Comparison of ENCODE assay signal across 8 cellular contexts in genomic region chr6:42564496-42564890, GRCh38. TPM values are rescaled to one million over a fixed set of nuclear protein-coding genes. Genes with fewer than 3 reads are reported as not detected.
DNase-seq lines count a peak whose midpoint lies in the region; ATAC-seq, FAIRE-seq and TF ChIP-seq lines count a peak whose summit lies in the region.

No MANE protein-coding gene starts in this region.

- no peaks in the 10 kb centered on the region for H3K9me2 ChIP-seq in hepatocyte (replicated peaks; ENCODE audit: insufficient read depth)

- H3K27me3 ChIP-seq in WERI-Rb-1 (ENCODE audit: insufficient read depth, low read depth, severe bottlenecking), result no peaks in the 10 kb centered on the region
- no peaks in the 10 kb centered on the region for H3K27me3 ChIP-seq in hepatocyte
- H3K27me3 ChIP-seq in small intestine (ENCODE audit: control insufficient read depth in 2 of 2, insufficient read depth in 2 of 2, low read length in 2 of 2), result no peaks in the 10 kb centered on the region

- peaks cover 53% of the 10 kb centered on the region for H3K79me2 ChIP-seq in hepatocyte

- no peak for DNase-seq in GM12864 (ENCODE audit: low read depth)
- DNase-seq in WERI-Rb-1, result no peak
- no peak for DNase-seq in hepatocyte (ENCODE audit: low spot score)
- peak; percentile 60 for DNase-seq in small intestine
- no peak for DNase-seq in LoVo (ENCODE audit: low spot score)
- no peak for DNase-seq in hypothalamus (lab: John Stamatoyannopoulos, UW)

- H3K4me1 ChIP-seq in hepatocyte (ENCODE audit: insufficient read depth), result peaks cover 9% of the 10 kb centered on the region
- peaks cover 0 to 5% of the 10 kb centered on the region in 2 donors for H3K4me1 ChIP-seq in small intestine (ENCODE audit: control insufficient read depth in 2 of 2, insufficient read depth in 1 of 2, low read depth in 1 of 2, low read length in 1 of 2)

- H3K4me2 ChIP-seq in hepatocyte, result peak overlapping the region; percentile 80

- peaks cover 17% of the 10 kb centered on the region for H4K20me1 ChIP-seq in hepatocyte (ENCODE audit: insufficient read depth, poor library complexity, severe bottlenecking)

- H3K4me3 ChIP-seq in GM12864 (ENCODE audit: low read depth, low read length) (peak overlapping the region; percentile 69), WERI-Rb-1 (ENCODE audit: low read depth, low read length) (peak overlapping the region; percentile 67), hepatocyte (peak overlapping the region; percentile 62), small intestine (ENCODE audit: low read depth in 1 of 2, low read length in 2 of 2) (peak overlapping the region; percentile 84 to 89)

- no peaks in the 10 kb centered on the region for H3K9me3 ChIP-seq in WERI-Rb-1 (ENCODE audit: severe bottlenecking)
- H3K9me3 ChIP-seq in hepatocyte (ENCODE audit: low read depth), result no peaks in the 10 kb centered on the region
- H3K9me3 ChIP-seq in small intestine (ENCODE audit: control insufficient read depth, low read depth), result no peaks in the 10 kb centered on the region

- ATAC-seq in HG03097 (IDR thresholded peaks at IDR 0.05; ENCODE audit: low FRiP score, unreplicated experiment) (peak; percentile 20), GM21390 (IDR thresholded peaks at IDR 0.05; ENCODE audit: unreplicated experiment) (no peak)

- peak overlapping the region; percentile 69 for H2AFZ ChIP-seq in hepatocyte

- 0% methylated on average over 13 of the region's 13 CpGs for WGBS in hepatocyte (ENCODE audit: low lambda C conversion rate, missing lambda C conversion rate)
- WGBS in small intestine, 3 donors, result 0% methylated on average over 12 to 13 of the region's 13 CpGs

- no peak for FAIRE-seq in small intestine (lab: Jason Lieb, UNC)

- H3K27ac ChIP-seq in WERI-Rb-1 (peak overlapping the region; percentile 84), hepatocyte (peak overlapping the region; percentile 94), small intestine (ENCODE audit: low read depth in 1 of 2, low read length in 1 of 2) (peak overlapping the region; percentile 91 to 93)

- H3K36me3 ChIP-seq in WERI-Rb-1 (peaks cover 11% of the 10 kb centered on the region), hepatocyte (replicated peaks; ENCODE audit: insufficient read depth, low read depth) (no peaks in the 10 kb centered on the region), small intestine (ENCODE audit: control insufficient read depth in 2 of 2, insufficient read depth in 2 of 2, low read length in 2 of 2) (no peaks in the 10 kb centered on the region)

- TF ChIP-seq CTCF in GM12864 (IDR thresholded peaks at IDR 0.05; ENCODE audit: low read depth, low read length, missing control alignments) (no peak), WERI-Rb-1 (IDR thresholded peaks at IDR 0.05; ENCODE audit: low read depth, low read length) (no peak), hepatocyte (IDR thresholded peaks at IDR 0.05; ENCODE audit: poor library complexity) (no peak)

RNA-seq across cellular contexts. Expression of gene UBR2, which starts 0.7 kb away (rescaled TPM):
- 24.4 and 25.8 TPM in 2 replicates for total RNA-seq in hepatocyte
- 7.5 and 8.1 TPM in 2 replicates for polyA plus RNA-seq in hepatocyte
- polyA plus RNA-seq in small intestine, result 10 to 100 TPM in 2 of 3 donors, 1 to 10 TPM in 1; 9.0 to 15.2 (median 10.8) TPM
